In genomic region chr5:62931081-62931480, GRCh38 we compare ENCODE assay signal across 14 cellular contexts.
"Had no signal": no experiment of that assay in that cellular context is flagged by ENCODE, and none has a peak within 500 bp of the region (broad histone marks: within the 10 kb centered on the region; RNA-seq: fewer than 3 reads in every experiment).

No MANE protein-coding gene starts in this region.

- H3K36me3 ChIP-seq: neutrophil, ovary, sigmoid colon had no signal

- H3K27ac ChIP-seq: neutrophil, ovary, sigmoid colon had no signal

- H3K4me3 ChIP-seq: ovary, sigmoid colon had no signal

- H3K4me1 ChIP-seq: sigmoid colon had no signal

- DNase-seq: activated CD4-positive, alpha-beta memory T cell treated with anti-CD3 and anti-CD28 coated beads for 36 hours; activated CD4-positive, alpha-beta T cell treated with anti-CD3 and anti-CD28 coated beads for 48 hours; activated naive CD4-positive, alpha-beta T cell treated with Interleukin-2 at 50 U/mL for 16 hours; activated naive CD8-positive, alpha-beta T cell treated with anti-CD3 and anti-CD28 coated beads for 36 hours; activated T-cell treated with anti-CD3 and anti-CD28 coated beads, Interleukin-2, amount 50 U/mL, for 48 hours; effector CD4-positive, alpha-beta T cell; foreskin fibroblast; immature natural killer cell; left ventricle myocardium superior; ovary; sigmoid colon; stimulated activated CD4-positive, alpha-beta T cell treated with anti-CD3 and anti-CD28 coated beads, Interleukin-4, amount 100 ng/mL, for 24 hours; stimulated activated naive CD4-positive, alpha-beta T cell treated with Interleukin-2 at 50 U/mL for 16 hours had no signal

- H3K27me3 ChIP-seq: neutrophil, ovary, sigmoid colon had no signal

- H3K9me3 ChIP-seq: neutrophil, ovary, sigmoid colon had no signal

- ATAC-seq: left ventricle myocardium superior had no signal
